In genomic region chr3:23389089-23389488, GRCh38 we compare ENCODE assay signal across 16 cellular contexts.
DNase-seq lines count a peak whose midpoint lies in the region; ATAC-seq, FAIRE-seq and TF ChIP-seq lines count a peak whose summit lies in the region.
"Had no signal": no experiment of that assay in that cellular context is flagged by ENCODE, and none has a peak within 500 bp of the region (broad histone marks: within the 10 kb centered on the region; RNA-seq: fewer than 3 reads in every experiment).

No MANE protein-coding gene starts in this region.

- H3K27me3 ChIP-seq in bronchial epithelial cell (ENCODE audit: control insufficient read depth, insufficient read depth, low read length): no peaks in the 10 kb centered on the region
- H3K27me3 ChIP-seq: tibial nerve had no signal

- no peaks in the 10 kb centered on the region for H3K9me3 Mint-ChIP-seq in memory B cell
- H3K9me3 Mint-ChIP-seq in activated CD8-positive, alpha-beta T cell treated with anti-CD3 and anti-CD28 coated beads, Interleukin-2, amount 10 ng/mL, durations not matched to agents 7 days and 5 days (ENCODE audit: insufficient read depth): no peaks in the 10 kb centered on the region
- H3K9me3 Mint-ChIP-seq: neural crest cell, T-cell had no signal

- TF ChIP-seq CTCF in bronchial epithelial cell (IDR thresholded peaks at IDR 0.05; ENCODE audit: insufficient read depth, low read length, severe bottlenecking): no peak

- H3K27ac Mint-ChIP-seq in memory B cell: no peak overlapping the region
- H3K27ac Mint-ChIP-seq in activated CD8-positive, alpha-beta T cell treated with anti-CD3 and anti-CD28 coated beads, Interleukin-2, amount 10 ng/mL, durations not matched to agents 7 days and 5 days: no peak overlapping the region
- H3K27ac Mint-ChIP-seq: activated naive CD8-positive, alpha-beta T cell; T-cell had no signal

- no peak overlapping the region for H3K4me3 Mint-ChIP-seq in memory B cell
- no peak overlapping the region for H3K4me3 Mint-ChIP-seq in activated CD8-positive, alpha-beta T cell treated with anti-CD3 and anti-CD28 coated beads, Interleukin-2, amount 10 ng/mL, durations not matched to agents 7 days and 5 days
- H3K4me3 Mint-ChIP-seq: activated naive CD8-positive, alpha-beta T cell; neural crest cell; T-cell had no signal

- no peaks in the 10 kb centered on the region for H3K36me3 Mint-ChIP-seq in memory B cell
- no peaks in the 10 kb centered on the region for H3K36me3 Mint-ChIP-seq in activated CD8-positive, alpha-beta T cell treated with anti-CD3 and anti-CD28 coated beads, Interleukin-2, amount 10 ng/mL, durations not matched to agents 7 days and 5 days (ENCODE audit: low read depth)
- H3K36me3 Mint-ChIP-seq: T-cell had no signal

- CTCF ChIA-PET in activated CD8-positive, alpha-beta T cell treated with anti-CD3 and anti-CD28 coated beads, Interleukin-2, amount 10 ng/mL, durations not matched to agents 7 days and 5 days (lab: Charles Lee): no interaction called here

- intact Hi-C loops in Right ventricle myocardium inferior (cut with DNase I): no loop called here

- no peaks in the 10 kb centered on the region for H3K27me3 Mint-ChIP-seq in memory B cell
- no peaks in the 10 kb centered on the region for H3K27me3 Mint-ChIP-seq in activated CD8-positive, alpha-beta T cell treated with anti-CD3 and anti-CD28 coated beads, Interleukin-2, amount 10 ng/mL, durations not matched to agents 7 days and 5 days (ENCODE audit: low read depth)
- H3K27me3 Mint-ChIP-seq: activated naive CD8-positive, alpha-beta T cell; T-cell had no signal

- H3K4me3 ChIP-seq in GM08714 (ENCODE audit: low read length) (peak overlapping the region; percentile 19; the same call in 1 of the 2 replicates), bronchial epithelial cell (ENCODE audit: low read depth, low read length) (no peak overlapping the region)
- H3K4me3 ChIP-seq: tibial nerve had no signal

- H3K4me1 Mint-ChIP-seq in memory B cell: peaks cover 50% of the 10 kb centered on the region
- H3K4me1 Mint-ChIP-seq in activated CD8-positive, alpha-beta T cell treated with anti-CD3 and anti-CD28 coated beads, Interleukin-2, amount 10 ng/mL, durations not matched to agents 7 days and 5 days (ENCODE audit: low read depth): peaks cover 3% of the 10 kb centered on the region
- H3K4me1 Mint-ChIP-seq: neural crest cell had no signal

- ATAC-seq in memory B cell (ENCODE audit: low read depth) (peak; percentile 29), Right ventricle myocardium inferior (no peak), HG02870 (IDR thresholded peaks at IDR 0.05; ENCODE audit: unreplicated experiment) (no peak)
- no peak for ATAC-seq in activated CD8-positive, alpha-beta T cell treated with anti-CD3 and anti-CD28 coated beads, Interleukin-2, amount 10 ng/mL, durations not matched to agents 7 days and 5 days
- ATAC-seq: left ventricle myocardium superior, right cardiac atrium, T-cell had no signal

- FAIRE-seq in bronchial epithelial cell (lab: Jason Lieb, UNC): no peak

- POLR2A ChIA-PET in activated CD8-positive, alpha-beta T cell treated with anti-CD3 and anti-CD28 coated beads, Interleukin-2, amount 10 ng/mL, durations not matched to agents 7 days and 5 days (lab: Charles Lee): interaction anchor here (0.6 kb wide), 1 partner anchor 54 kb away, joined by 3 read pairs; no protein-coding TSS in a partner anchor

- DNase-seq in NCI-H2081 treated with DMSO at 0.1 percent for 48 hours (lab: John Stamatoyannopoulos, UW) (peak; percentile 15), bronchial epithelial cell (ENCODE audit: low read depth) (peak; percentile 59), memory B cell (ENCODE audit: low spot score in 2 of 2) (no peak), Right ventricle myocardium inferior (ENCODE audit: missing footprints) (no peak)
- DNase-seq in activated CD8-positive, alpha-beta T cell treated with anti-CD3 and anti-CD28 coated beads, Interleukin-2, amount 10 ng/mL, durations not matched to agents 7 days and 5 days: no peak
- DNase-seq: activated CD4-positive, CD25-positive, alpha-beta regulatory T cell; left ventricle myocardium superior; NCI-H1436 treated with DMSO at 0.1 percent for 48 hours; right cardiac atrium; stimulated activated CD4-positive, alpha-beta T cell treated with anti-CD3 and anti-CD28 coated beads, Interleukin-2, amount 100 ng/mL, for 48 hours; T-cell had no signal

- no peaks in the 10 kb centered on the region for H3K36me3 ChIP-seq in bronchial epithelial cell (ENCODE audit: control insufficient read depth, insufficient read depth, low read length)
- H3K36me3 ChIP-seq: tibial nerve had no signal

Comparison
In these comparisons a context has a peak if more than half of its experiments do, and no peak if none do; other contexts are left out.
1. DNase-seq: peak in NCI-H2081 treated with DMSO at 0.1 percent for 48 hours (single experiment) and bronchial epithelial cell (single experiment); none in memory B cell (0 of 2), Right ventricle myocardium inferior (single experiment) and activated CD8-positive, alpha-beta T cell treated with anti-CD3 and anti-CD28 coated beads, Interleukin-2, amount 10 ng/mL, durations not matched to agents 7 days and 5 days (single experiment).